Comparison of ENCODE assay signal across 19 cellular contexts in genomic region chr2:190369635-190370034, GRCh38. TPM values are rescaled to one million over a fixed set of nuclear protein-coding genes. Genes with fewer than 3 reads are reported as not detected.
DNase-seq lines count a peak whose midpoint lies in the region; ATAC-seq, FAIRE-seq and TF ChIP-seq lines count a peak whose summit lies in the region.
"Had no signal": no experiment of that assay in that cellular context is flagged by ENCODE, and none has a peak within 500 bp of the region (broad histone marks: within the 10 kb centered on the region; RNA-seq: fewer than 3 reads in every experiment).

No MANE protein-coding gene starts in this region.

- no peak for TF ChIP-seq CTCF in VCaP (conservative IDR thresholded peaks at IDR 0.05)
- no peak for TF ChIP-seq CTCF in K562 (IDR thresholded peaks at IDR 0.05 in 2 of 3, conservative IDR thresholded peaks at IDR 0.05 in 1 of 3; ENCODE audit: insufficient read depth in 2 of 3, low read depth in 1 of 3, low read length in 3 of 3)
- TF ChIP-seq CTCF in left ventricle myocardium inferior (IDR thresholded peaks at IDR 0.05; ENCODE audit: borderline replicate concordance), result no peak
- no peak for TF ChIP-seq CTCF in pancreas (IDR thresholded peaks at IDR 0.05)

- in situ Hi-C loops in K562 (cut with MboI), result no loop called here

- no peak for FAIRE-seq in K562 (lab: Jason Lieb, UNC)
- FAIRE-seq in pancreas (lab: Jason Lieb, UNC), result no peak
- FAIRE-seq: GM12892, GM19239 had no signal

- H3K27ac Mint-ChIP-seq in effector memory CD8-positive, alpha-beta T cell, result peak overlapping the region; percentile 10 to 56
- H3K27ac Mint-ChIP-seq in stimulated activated effector memory CD8-positive, alpha-beta T cell treated with anti-CD3 and anti-CD28 coated beads, Interleukin-12 subunit alpha, Interleukin-12 subunit beta, amount 100 ng/mL, for 72 hours, result peak overlapping the region; percentile 20
- H3K27ac Mint-ChIP-seq: GM23338, H9 had no signal

- H3K27me3 ChIP-seq in K562 (ENCODE audit: control insufficient read depth in 2 of 2, insufficient read depth in 2 of 2, low read length in 2 of 2) (no peaks in the 10 kb centered on the region), left ventricle myocardium inferior (ENCODE audit: low read depth) (no peaks in the 10 kb centered on the region), pancreas (no peaks in the 10 kb centered on the region)

- no peak overlapping the region; a peak in 1 of 4 replicates for H3K9ac ChIP-seq in K562 (ENCODE audit: insufficient read depth in 1 of 2, low read depth in 2 of 2, low read length in 2 of 2)

- CTCF ChIA-PET in K562 (lab: Yijun Ruan, JAX; ENCODE audit: low intra/inter-chr PET ratio), result no interaction called here

- H3K4me3 Mint-ChIP-seq in effector memory CD8-positive, alpha-beta T cell, result no peak overlapping the region
- no peak overlapping the region for H3K4me3 Mint-ChIP-seq in stimulated activated effector memory CD8-positive, alpha-beta T cell treated with anti-CD3 and anti-CD28 coated beads, Interleukin-12 subunit alpha, Interleukin-12 subunit beta, amount 100 ng/mL, for 72 hours
- H3K4me3 Mint-ChIP-seq: CD4-positive, alpha-beta memory T cell; GM23338; H9 had no signal

- H3K36me3 ChIP-seq in K562 (ENCODE audit: control insufficient read depth, insufficient read depth, low read length) (no peaks in the 10 kb centered on the region; the same call in 2 of the 3 replicates), left ventricle myocardium inferior (peaks cover 61% of the 10 kb centered on the region), pancreas (peaks cover 0 to 18% (median 5%) of the 10 kb centered on the region in 3 donors)

- peaks cover 0 to 5% of the 10 kb centered on the region in 2 donors for H3K4me1 Mint-ChIP-seq in effector memory CD8-positive, alpha-beta T cell (ENCODE audit: low read depth in 2 of 2)
- H3K4me1 Mint-ChIP-seq in stimulated activated effector memory CD8-positive, alpha-beta T cell treated with anti-CD3 and anti-CD28 coated beads, Interleukin-12 subunit alpha, Interleukin-12 subunit beta, amount 100 ng/mL, for 72 hours, result peaks cover 4% of the 10 kb centered on the region
- H3K4me1 Mint-ChIP-seq: GM23338 had no signal

- POLR2A ChIA-PET in K562 (lab: Yijun Ruan, JAX), result interaction anchor here (0.5 to 1.8 kb wide), 5 partner anchors 9 to 668 kb away, joined by 3 to 4 read pairs (median 3); no protein-coding TSS in a partner anchor

- H3K9me1 ChIP-seq in K562 (ENCODE audit: control insufficient read depth, insufficient read depth, low read length), result no peaks in the 10 kb centered on the region

- intact Hi-C loops in K562 (cut with micrococcal nuclease) (no loop called here), left ventricle myocardium inferior (cut with micrococcal nuclease) (no loop called here), pancreas (cut with DNase I) (loop anchor here in 1 of 3 donors (10.0 kb wide), 1 partner anchor 285 kb away; no protein-coding TSS in a partner anchor)

- H3K36me3 Mint-ChIP-seq in effector memory CD8-positive, alpha-beta T cell (ENCODE audit: insufficient read depth), result peaks cover 18% of the 10 kb centered on the region
- peaks cover 31% of the 10 kb centered on the region for H3K36me3 Mint-ChIP-seq in stimulated activated effector memory CD8-positive, alpha-beta T cell treated with anti-CD3 and anti-CD28 coated beads, Interleukin-12 subunit alpha, Interleukin-12 subunit beta, amount 100 ng/mL, for 72 hours

- WGBS in K562 (ENCODE audit: insufficient coverage, low coverage, missing lambda C conversion rate), result 84% methylated on average over 2 of the region's 2 CpGs
- 65 to 66% methylated on average over 2 of the region's 2 CpGs for WGBS in pancreas, 2 donors

- peak overlapping the region; percentile 57 for H3K27ac ChIP-seq in VCaP
- no peak overlapping the region for H3K27ac ChIP-seq in K562 (ENCODE audit: extremely low read depth, low read depth, low read length)
- no peak overlapping the region for H3K27ac ChIP-seq in left ventricle myocardium inferior (replicated peaks)
- H3K27ac ChIP-seq in pancreas, result no peak overlapping the region

- no peaks in the 10 kb centered on the region for H3K79me2 ChIP-seq in K562 (ENCODE audit: control insufficient read depth, insufficient read depth, low read length)

- TF ChIP-seq POLR2A in K562 (conservative IDR thresholded peaks at IDR 0.05), result no peak

- 0 out of 3 replicates have a peak, but pooled peaks have one; percentile 35 for ATAC-seq in K562
- ATAC-seq in effector memory CD8-positive, alpha-beta T cell (replicated peaks), result no peak
- no peak for ATAC-seq in stimulated activated effector memory CD8-positive, alpha-beta T cell treated with anti-CD3 and anti-CD28 coated beads, Interleukin-12 subunit alpha, Interleukin-12 subunit beta, amount 100 ng/mL, for 72 hours
- no peak for ATAC-seq in HG02852 (IDR thresholded peaks at IDR 0.05; ENCODE audit: unreplicated experiment)
- ATAC-seq in pancreas, result no peak
- ATAC-seq: GM23338, HCT116 had no signal

- no peak overlapping the region for H3K4me2 ChIP-seq in K562 (ENCODE audit: insufficient read depth, low read length)
- H3K4me2 ChIP-seq: GM23338 had no signal

- H4K20me1 ChIP-seq in K562 (replicated peaks; ENCODE audit: control insufficient read depth, insufficient read depth, low read length), result no peaks in the 10 kb centered on the region

- H3K9me3 ChIP-seq in K562 (replicated peaks; ENCODE audit: control insufficient read depth, insufficient read depth, low read depth, low read length) (no peaks in the 10 kb centered on the region), left ventricle myocardium inferior (replicated peaks) (no peaks in the 10 kb centered on the region), pancreas (no peaks in the 10 kb centered on the region)

- no peaks in the 10 kb centered on the region for H3K9me3 Mint-ChIP-seq in effector memory CD8-positive, alpha-beta T cell
- H3K9me3 Mint-ChIP-seq in stimulated activated effector memory CD8-positive, alpha-beta T cell treated with anti-CD3 and anti-CD28 coated beads, Interleukin-12 subunit alpha, Interleukin-12 subunit beta, amount 100 ng/mL, for 72 hours, result no peaks in the 10 kb centered on the region
- H3K9me3 Mint-ChIP-seq: CD4-positive, alpha-beta memory T cell; GM23338; H9 had no signal

- H3K27me3 Mint-ChIP-seq in effector memory CD8-positive, alpha-beta T cell, result no peaks in the 10 kb centered on the region
- H3K27me3 Mint-ChIP-seq: CD4-positive, alpha-beta memory T cell had no signal

- H2AFZ ChIP-seq in K562 (ENCODE audit: low read depth, low read length), result peak overlapping the region; percentile 4; the same call in 1 of the 2 replicates
- H2AFZ ChIP-seq: GM23338 had no signal

- BruUV-seq in K562 (replicated peaks; lab: Mats Ljungman, UMichigan), result no TSS peak

- H3K4me1 ChIP-seq in K562 (replicated peaks in 1 of 2; ENCODE audit: control insufficient read depth in 2 of 2, insufficient read depth in 2 of 2, low read length in 2 of 2) (peaks cover 0 to 5% of the 10 kb centered on the region in 2 experiments; a peak in 3 of 5 replicates), left ventricle myocardium inferior (no peaks in the 10 kb centered on the region), pancreas (no peaks in the 10 kb centered on the region)

- no peak for TF ChIP-seq EP300 in K562 (IDR thresholded peaks at IDR 0.05; ENCODE audit: low read length)

- H3K4me3 ChIP-seq in K562 (no peak overlapping the region), left ventricle myocardium inferior (no peak overlapping the region), pancreas (no peak overlapping the region)
- H3K4me3 ChIP-seq: GM23338 had no signal

- TF ChIP-seq RAD21 in K562 (CRISPR knock-in tag; conservative IDR thresholded peaks at IDR 0.05 in 1 of 2, IDR thresholded peaks at IDR 0.05 in 1 of 2), result no peak

- DNase-seq in K562 (ENCODE audit: extremely low read depth in 1 of 4, low spot score in 3 of 4) (no peak), left ventricle myocardium inferior (no peak), pancreas (no peak)
- no peak for DNase-seq in effector memory CD8-positive, alpha-beta T cell
- no peak for DNase-seq in stimulated activated effector memory CD8-positive, alpha-beta T cell treated with anti-CD3 and anti-CD28 coated beads, Interleukin-12 subunit alpha, Interleukin-12 subunit beta, amount 100 ng/mL, for 72 hours (ENCODE audit: low spot score in 2 of 2)
- DNase-seq: C1 segment of cervical spinal cord; Calu3; CD4-positive, alpha-beta memory T cell; COR-L47; DMS53; DMS79 treated with DMSO at 0.1 percent for 48 hours; GF-D8; H9 had no signal

RNA-seq across cellular contexts. Expression of gene INPP1, which starts 26.2 kb away (rescaled TPM):
- total RNA-seq in K562 (2011; cell fraction: chromatin; rRNA removed; ENCODE audit: low replicate concordance), result 3.1 and 5.7 TPM in 2 replicates
- 1.5 and 2.2 TPM in 2 replicates for total RNA-seq in K562 (2011; cell fraction: nucleolus; rRNA removed)
- 2.9 and 4.4 TPM in 2 replicates for total RNA-seq in K562 (2011; cell fraction: nucleoplasm; rRNA removed)
- 3.1 and 11.8 TPM in 2 replicates for total RNA-seq in K562 (2014; rRNA removed)
- total RNA-seq in K562 (2014; rRNA removed; fragmentation: Illumina TruSeq; extraction: Trizol), result 6.6 and 6.7 TPM in 2 replicates
- total RNA-seq in K562 (2015; rRNA removed; fragmentation: Illumina TruSeq; extraction: Trizol), result 3.3 and 4.5 TPM in 2 replicates
- 5.0 and 5.3 TPM in 2 replicates for total RNA-seq in K562 (2021)
- polyA plus RNA-seq in K562 (2011; rRNA removed), result 2.5 and 9.9 TPM in 2 replicates
- 1.6 and 4.4 TPM in 2 replicates for polyA plus RNA-seq in K562 (2011; cell fraction: cytosol; rRNA removed)
- 3.6 and 10.5 TPM in 2 replicates for polyA plus RNA-seq in K562 (2011; cell fraction: nucleus; rRNA removed)
- 3.2 and 6.0 TPM in 2 replicates for polyA plus RNA-seq in K562 (2012)
- 6.5 and 7.7 TPM in 2 replicates for polyA plus RNA-seq in K562 (2014; fragmentation: Illumina TruSeq; extraction: Trizol)
- 1 to 10 TPM; 3.7 to 6.1 TPM for polyA plus RNA-seq in K562 (2014; fragmentation: Nextera tagmentation; extraction: Ambion mirVana)
- polyA plus RNA-seq in K562 (2014; rRNA removed), result 6.3 and 7.7 TPM in 2 replicates
- polyA minus RNA-seq in K562 (2011; rRNA and poly(A)+ RNA removed), result 1.9 and 8.7 TPM in 2 replicates
- polyA minus RNA-seq in K562 (2011; cell fraction: cytosol; rRNA and poly(A)+ RNA removed), result 1.6 and 3.5 TPM in 2 replicates
- 0.67 and 2.8 TPM in 2 replicates for polyA minus RNA-seq in K562 (2011; cell fraction: nucleus; rRNA and poly(A)+ RNA removed)
- 15.0 TPM for total RNA-seq in left ventricle myocardium inferior
- total RNA-seq in pancreas, result 10 to 100 TPM; 11.5 to 19.8 (median 14.6) TPM
- polyA plus RNA-seq in pancreas, result 10 to 100 TPM; 17.8 to 31.0 TPM

RNA-seq across cellular contexts. Expression of gene MFSD6, which starts 38.5 kb away (rescaled TPM):
- 23.3 and 40.4 TPM in 2 replicates for total RNA-seq in K562 (2011; cell fraction: chromatin; rRNA removed; ENCODE audit: low replicate concordance)
- 13.8 and 14.3 TPM in 2 replicates for total RNA-seq in K562 (2011; cell fraction: nucleolus; rRNA removed)
- total RNA-seq in K562 (2011; cell fraction: nucleoplasm; rRNA removed), result 21.7 and 22.3 TPM in 2 replicates
- total RNA-seq in K562 (2014; rRNA removed), result 7.1 and 8.5 TPM in 2 replicates
- total RNA-seq in K562 (2014; rRNA removed; fragmentation: Illumina TruSeq; extraction: Trizol), result 3.9 and 5.3 TPM in 2 replicates
- 1.4 and 2.0 TPM in 2 replicates for total RNA-seq in K562 (2015; rRNA removed; fragmentation: Illumina TruSeq; extraction: Trizol)
- total RNA-seq in K562 (2021), result 6.3 and 6.6 TPM in 2 replicates
- polyA plus RNA-seq in K562 (2011; rRNA removed), result 2.7 and 7.9 TPM in 2 replicates
- polyA plus RNA-seq in K562 (2011; cell fraction: cytosol; rRNA removed), result 4.0 and 5.7 TPM in 2 replicates
- polyA plus RNA-seq in K562 (2011; cell fraction: nucleus; rRNA removed), result 4.0 and 6.7 TPM in 2 replicates
- 4.0 and 5.9 TPM in 2 replicates for polyA plus RNA-seq in K562 (2012)
- 5.1 and 6.1 TPM in 2 replicates for polyA plus RNA-seq in K562 (2014; fragmentation: Illumina TruSeq; extraction: Trizol)
- polyA plus RNA-seq in K562 (2014; fragmentation: Nextera tagmentation; extraction: Ambion mirVana), result 1 to 10 TPM; 1.1 to 1.2 TPM
- 4.4 and 4.6 TPM in 2 replicates for polyA plus RNA-seq in K562 (2014; rRNA removed)
- 9.8 and 15.1 TPM in 2 replicates for polyA minus RNA-seq in K562 (2011; rRNA and poly(A)+ RNA removed)
- polyA minus RNA-seq in K562 (2011; cell fraction: cytosol; rRNA and poly(A)+ RNA removed), result 7.3 TPM in 2 replicates
- 10.6 and 11.8 TPM in 2 replicates for polyA minus RNA-seq in K562 (2011; cell fraction: nucleus; rRNA and poly(A)+ RNA removed)
- 21.4 TPM for total RNA-seq in left ventricle myocardium inferior
- total RNA-seq in pancreas, result 10 to 100 TPM; 14.3 to 22.9 (median 17.1) TPM
- polyA plus RNA-seq in pancreas, result 10 to 100 TPM in 1 of 2 donors, 1 to 10 TPM in 1; 5.3 to 10.9 TPM

RNA-seq across cellular contexts. Expression of gene HIBCH, which starts 50.0 kb away (rescaled TPM):
- total RNA-seq in K562 (2011; cell fraction: chromatin; rRNA removed; ENCODE audit: low replicate concordance), result 22.5 and 54.1 TPM in 2 replicates
- 14.1 and 19.7 TPM in 2 replicates for total RNA-seq in K562 (2011; cell fraction: nucleolus; rRNA removed)
- 31.6 and 50.0 TPM in 2 replicates for total RNA-seq in K562 (2011; cell fraction: nucleoplasm; rRNA removed)
- total RNA-seq in K562 (2014; rRNA removed) (14.9 and 17.0 TPM in 2 replicates), K562 (2014; rRNA removed; fragmentation: Illumina TruSeq; extraction: Trizol) (31.9 and 34.5 TPM in 2 replicates), K562 (2015; rRNA removed; fragmentation: Illumina TruSeq; extraction: Trizol) (20.7 and 24.6 TPM in 2 replicates), K562 (2021) (25.9 and 28.3 TPM in 2 replicates), left ventricle myocardium inferior (24.5 TPM), pancreas (10 to 100 TPM; 17.6 to 29.3 (median 22.6) TPM)
- polyA plus RNA-seq in K562 (2011; rRNA removed) (21.5 and 36.3 TPM in 2 replicates), K562 (2014; fragmentation: Illumina TruSeq; extraction: Trizol) (25.4 and 25.6 TPM in 2 replicates), K562 (2014; fragmentation: Nextera tagmentation; extraction: Ambion mirVana) (10 to 100 TPM; 52.8 to 65.4 TPM), K562 (2014; rRNA removed) (24.0 and 26.1 TPM in 2 replicates), pancreas (10 to 100 TPM in 1 of 2 donors, 1 to 10 TPM in 1; 7.6 to 14.3 TPM)
- 2.8 and 5.5 TPM in 2 replicates for polyA plus RNA-seq in K562 (2011; cell fraction: cytosol; rRNA removed)
- 17.5 and 21.0 TPM in 2 replicates for polyA plus RNA-seq in K562 (2011; cell fraction: nucleus; rRNA removed)
- polyA plus RNA-seq in K562 (2012), result 16.8 and 28.2 TPM in 2 replicates
- 28.5 and 33.6 TPM in 2 replicates for polyA minus RNA-seq in K562 (2011; rRNA and poly(A)+ RNA removed)
- 8.1 and 10.1 TPM in 2 replicates for polyA minus RNA-seq in K562 (2011; cell fraction: cytosol; rRNA and poly(A)+ RNA removed)
- polyA minus RNA-seq in K562 (2011; cell fraction: nucleus; rRNA and poly(A)+ RNA removed), result 20.9 and 30.0 TPM in 2 replicates
